ENCODE assay signal across 34 cellular contexts in genomic region chr2:55796121-55796520, GRCh38.
"Had no signal": no experiment of that assay in that cellular context is flagged by ENCODE, and none has a peak within 500 bp of the region (broad histone marks: within the 10 kb centered on the region; RNA-seq: fewer than 3 reads in every experiment).

No MANE protein-coding gene starts in this region.

- DNase-seq: Kasumi-1, MG63, MM.1S, MV-4-11, NCI-H1048, NCI-H1092, NCI-H1092 treated with DMSO at 0.1 percent for 48 hours, NCI-H1105, NCI-H1105 treated with DMSO at 0.1 percent for 48 hours, NCI-H1417, NCI-H1417 treated with DMSO at 0.1 percent for 48 hours, NCI-H1436, NCI-H1436 treated with DMSO at 0.1 percent for 48 hours, NCI-H146, NCI-H1694, NCI-H1694 treated with DMSO at 0.1 percent for 48 hours, NCI-H187, NCI-H187 treated with DMSO at 0.1 percent for 48 hours, NCI-H1930, NCI-H2029, NCI-H2029 treated with DMSO at 0.1 percent for 48 hours, NCI-H2081, NCI-H2081 treated with DMSO at 0.1 percent for 48 hours, NCI-H2107, NCI-H2171, NCI-H2171 treated with DMSO at 0.1 percent for 48 hours, NCI-H2227 treated with DMSO at 0.1 percent for 48 hours, NCI-H226, NCI-H345, NCI-H446, NCI-H446 treated with DMSO at 0.1 percent for 48 hours, NCI-H510A, NCI-H510A treated with DMSO at 0.1 percent for 48 hours, NCI-H524 had no signal

- H3K4me3 ChIP-seq: MG63 had no signal

- H3K36me3 ChIP-seq: MG63 had no signal
